8 cellular contexts compared by ENCODE assay signal in the genomic region with DNA sequence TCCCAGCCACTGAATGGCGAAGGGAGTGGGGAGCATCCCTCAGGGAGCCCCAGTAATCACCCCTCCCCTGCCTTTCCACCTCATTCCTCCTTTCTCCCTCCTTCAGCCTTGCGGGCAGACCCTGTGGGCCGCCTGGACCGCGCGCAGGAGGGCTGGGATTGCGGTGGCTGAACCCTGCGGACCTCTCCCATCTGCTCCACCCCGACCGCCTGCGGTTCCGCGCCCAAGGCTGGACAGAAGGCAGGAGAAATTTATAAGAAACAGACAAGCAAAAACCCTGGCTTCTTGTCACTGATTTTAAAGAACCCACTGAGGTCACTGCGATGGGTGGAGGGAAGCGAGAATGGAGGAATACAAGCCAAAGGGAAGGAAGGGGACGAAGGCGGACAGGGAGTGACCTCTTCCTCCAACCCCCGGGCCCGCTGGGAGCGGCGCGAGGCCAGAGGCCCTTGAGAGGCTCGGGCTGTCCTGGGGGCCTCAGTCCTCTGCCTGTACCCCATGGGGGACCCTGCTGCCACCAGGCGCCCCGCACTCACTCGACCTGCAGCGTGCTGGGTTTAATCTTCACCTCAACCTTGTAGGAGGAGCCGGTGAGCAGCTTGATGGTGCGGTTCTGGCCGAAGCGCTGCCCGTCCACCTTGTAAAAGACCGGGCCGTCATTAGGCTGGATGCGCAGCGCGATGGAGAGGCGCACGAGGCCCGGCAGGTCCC. TPM values are rescaled to one million over a fixed set of nuclear protein-coding genes. Genes with fewer than 3 reads are reported as not detected.
DNase-seq lines count a peak whose midpoint lies in the region; ATAC-seq, FAIRE-seq and TF ChIP-seq lines count a peak whose summit lies in the region.

No MANE protein-coding gene starts in this region.

- H3K36me3 Mint-ChIP-seq in activated CD4-positive, alpha-beta memory T cell treated with anti-CD3 and anti-CD28 coated beads for 36 hours: no peaks in the 10 kb centered on the region
- no peaks in the 10 kb centered on the region for H3K36me3 Mint-ChIP-seq in activated CD4-positive, alpha-beta memory T cell treated with anti-CD3 and anti-CD28 coated beads, Interleukin-2, amount 10 ng/mL, durations not matched to agents 7 days and 5 days (ENCODE audit: low read depth)

- ATAC-seq in GM18858 (IDR thresholded peaks at IDR 0.05; ENCODE audit: unreplicated experiment): no peak

- no peak overlapping the region for H3K27ac ChIP-seq in iPS-18a (ENCODE audit: low read length)

- no peak for TF ChIP-seq POLR2A in GM12892 (IDR thresholded peaks at IDR 0.05; ENCODE audit: low read depth, low read length)

- H3K27me3 ChIP-seq in iPS-18a (ENCODE audit: control insufficient read depth, insufficient read depth, low read length) (peaks cover 53% of the 10 kb centered on the region), skeletal muscle satellite cell (ENCODE audit: control insufficient read depth, insufficient read depth, low read length) (no peaks in the 10 kb centered on the region)

- H3K9ac ChIP-seq in iPS-18a (ENCODE audit: low read length) (peak overlapping the region; percentile 35), skeletal muscle satellite cell (ENCODE audit: low read depth, low read length) (peak overlapping the region; percentile 88)

- H3K9me3 Mint-ChIP-seq in activated CD4-positive, alpha-beta memory T cell treated with anti-CD3 and anti-CD28 coated beads for 36 hours: peaks cover 2% of the 10 kb centered on the region
- no peaks in the 10 kb centered on the region for H3K9me3 Mint-ChIP-seq in activated CD4-positive, alpha-beta memory T cell treated with anti-CD3 and anti-CD28 coated beads, Interleukin-2, amount 10 ng/mL, durations not matched to agents 7 days and 5 days

- POLR2A ChIA-PET in activated CD4-positive, alpha-beta memory T cell treated with anti-CD3 and anti-CD28 coated beads for 36 hours (lab: Charles Lee): no interaction called here
- POLR2A ChIA-PET in activated CD4-positive, alpha-beta memory T cell treated with anti-CD3 and anti-CD28 coated beads, Interleukin-2, amount 10 ng/mL, durations not matched to agents 7 days and 5 days (lab: Charles Lee): no interaction called here

- no peaks in the 10 kb centered on the region for H3K36me3 ChIP-seq in iPS-18a (ENCODE audit: control insufficient read depth, low read depth, low read length)
- peaks cover 32% of the 10 kb centered on the region for H3K36me3 ChIP-seq in skeletal muscle satellite cell (ENCODE audit: insufficient read depth, low read length)

- intact Hi-C loops in activated CD4-positive, alpha-beta memory T cell treated with anti-CD3 and anti-CD28 coated beads for 36 hours (cut with micrococcal nuclease): no loop called here

- H3K4me3 ChIP-seq in astrocyte of the spinal cord (ENCODE audit: low read depth, low read length): peak overlapping the region; percentile 79
- H3K4me3 ChIP-seq in iPS-18a (ENCODE audit: low read length): peak overlapping the region; percentile 68
- peak overlapping the region; percentile 95 for H3K4me3 ChIP-seq in skeletal muscle satellite cell (ENCODE audit: low read length)

- FAIRE-seq in GM12892 (lab: Jason Lieb, UNC): no peak

- DNase-seq in activated CD4-positive, alpha-beta memory T cell treated with anti-CD3 and anti-CD28 coated beads for 36 hours: no peak
- DNase-seq in activated CD4-positive, alpha-beta memory T cell treated with anti-CD3 and anti-CD28 coated beads, Interleukin-2, amount 10 ng/mL, durations not matched to agents 7 days and 5 days: no peak
- peak; percentile 10 for DNase-seq in astrocyte of the spinal cord (ENCODE audit: low read depth, low spot score)
- DNase-seq in GM12892 (ENCODE audit: insufficient read length): no peak
- DNase-seq in HuH-7 (ENCODE audit: low spot score): no peak

- peak overlapping the region; percentile 38 for H3K4me3 Mint-ChIP-seq in activated CD4-positive, alpha-beta memory T cell treated with anti-CD3 and anti-CD28 coated beads for 36 hours
- H3K4me3 Mint-ChIP-seq in activated CD4-positive, alpha-beta memory T cell treated with anti-CD3 and anti-CD28 coated beads, Interleukin-2, amount 10 ng/mL, durations not matched to agents 7 days and 5 days: no peak overlapping the region

- peaks cover 43% of the 10 kb centered on the region for H3K27me3 Mint-ChIP-seq in activated CD4-positive, alpha-beta memory T cell treated with anti-CD3 and anti-CD28 coated beads for 36 hours
- peaks cover 63% of the 10 kb centered on the region for H3K27me3 Mint-ChIP-seq in activated CD4-positive, alpha-beta memory T cell treated with anti-CD3 and anti-CD28 coated beads, Interleukin-2, amount 10 ng/mL, durations not matched to agents 7 days and 5 days

- H3K4me1 ChIP-seq in iPS-18a (ENCODE audit: control insufficient read depth, low read depth, low read length) (peaks cover 4% of the 10 kb centered on the region), skeletal muscle satellite cell (ENCODE audit: control insufficient read depth, insufficient read depth, low read length) (peaks cover 13% of the 10 kb centered on the region)

- CTCF ChIA-PET in activated CD4-positive, alpha-beta memory T cell treated with anti-CD3 and anti-CD28 coated beads for 36 hours (lab: Charles Lee): no interaction called here
- CTCF ChIA-PET in activated CD4-positive, alpha-beta memory T cell treated with anti-CD3 and anti-CD28 coated beads, Interleukin-2, amount 10 ng/mL, durations not matched to agents 7 days and 5 days (lab: Charles Lee): interaction anchor here (0.6 kb wide), 1 partner anchor 169 kb away, joined by 4 read pairs; no protein-coding TSS in a partner anchor

- TF ChIP-seq CTCF in astrocyte of the spinal cord (IDR thresholded peaks at IDR 0.05; ENCODE audit: low read depth, low read length): no peak

- in situ Hi-C loops in astrocyte of the spinal cord (cut with HindIII; ENCODE audit: low sequenced_read_pairs): no loop called here

- peaks cover 2% of the 10 kb centered on the region for H3K4me1 Mint-ChIP-seq in activated CD4-positive, alpha-beta memory T cell treated with anti-CD3 and anti-CD28 coated beads for 36 hours (ENCODE audit: low read depth)
- peaks cover 7% of the 10 kb centered on the region for H3K4me1 Mint-ChIP-seq in activated CD4-positive, alpha-beta memory T cell treated with anti-CD3 and anti-CD28 coated beads, Interleukin-2, amount 10 ng/mL, durations not matched to agents 7 days and 5 days

- no peak overlapping the region for H3K27ac Mint-ChIP-seq in activated CD4-positive, alpha-beta memory T cell treated with anti-CD3 and anti-CD28 coated beads for 36 hours
- H3K27ac Mint-ChIP-seq in activated CD4-positive, alpha-beta memory T cell treated with anti-CD3 and anti-CD28 coated beads, Interleukin-2, amount 10 ng/mL, durations not matched to agents 7 days and 5 days: no peak overlapping the region

- H3K9me3 ChIP-seq in iPS-18a (ENCODE audit: control insufficient read depth, low read depth, low read length): no peaks in the 10 kb centered on the region
- no peaks in the 10 kb centered on the region for H3K9me3 ChIP-seq in skeletal muscle satellite cell (replicated peaks; ENCODE audit: low read length)

- peak overlapping the region; percentile 98 for H3K4me2 ChIP-seq in skeletal muscle satellite cell (ENCODE audit: low read length)

RNA-seq across cellular contexts. Expression of gene CNRIP1, which starts 0.9 kb away (rescaled TPM):
- not detected for total RNA-seq in activated CD4-positive, alpha-beta memory T cell treated with anti-CD3 and anti-CD28 coated beads for 36 hours
- not detected for total RNA-seq in activated CD4-positive, alpha-beta memory T cell treated with anti-CD3 and anti-CD28 coated beads, Interleukin-2, amount 10 ng/mL, durations not matched to agents 7 days and 5 days
- 24.3 and 29.9 TPM in 2 replicates for total RNA-seq in skeletal muscle satellite cell (2012; rRNA removed)
- not detected for polyA plus RNA-seq in GM12892 (2012; ENCODE audit: missing spikeins)

RNA-seq across cellular contexts. Expression of gene PLEK, which starts 46.2 kb away (rescaled TPM):
- total RNA-seq in activated CD4-positive, alpha-beta memory T cell treated with anti-CD3 and anti-CD28 coated beads for 36 hours: 1 to 10 TPM; 6.9 to 7.6 TPM
- total RNA-seq in activated CD4-positive, alpha-beta memory T cell treated with anti-CD3 and anti-CD28 coated beads, Interleukin-2, amount 10 ng/mL, durations not matched to agents 7 days and 5 days: 10 to 100 TPM in 1 of 2 experiments, 1 to 10 TPM in 1; 9.5 to 10.9 TPM
- not detected in 2 replicates for total RNA-seq in skeletal muscle satellite cell (2012; rRNA removed)
- polyA plus RNA-seq in GM12892 (2012; ENCODE audit: missing spikeins): 310 TPM
